9 cellular contexts compared by ENCODE assay signal in the genomic region with DNA sequence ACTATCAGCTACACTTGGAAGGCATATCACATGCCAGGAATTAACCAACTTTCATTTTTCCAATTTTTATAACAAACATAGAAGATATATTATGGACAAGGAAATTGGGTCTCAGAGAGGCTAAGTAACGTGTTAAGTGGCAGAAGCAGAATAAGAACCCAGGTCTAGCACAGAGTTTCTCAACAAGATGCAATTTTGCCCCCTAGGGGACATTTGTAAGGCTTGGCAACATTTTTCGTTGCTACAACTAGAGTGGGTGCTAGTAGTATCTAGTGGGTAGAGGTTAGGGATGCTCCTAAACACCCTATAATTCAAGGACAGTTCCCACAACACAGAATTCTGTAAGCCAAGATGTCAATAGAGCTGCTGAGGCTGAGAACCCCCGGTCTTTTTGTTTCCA.
DNase-seq lines count a peak whose midpoint lies in the region; ATAC-seq, FAIRE-seq and TF ChIP-seq lines count a peak whose summit lies in the region.
"Had no signal": no experiment of that assay in that cellular context is flagged by ENCODE, and none has a peak within 500 bp of the region (broad histone marks: within the 10 kb centered on the region; RNA-seq: fewer than 3 reads in every experiment).

No MANE protein-coding gene starts in this region.

- peaks cover 16% of the 10 kb centered on the region for H3K4me1 Mint-ChIP-seq in progenitor cell of endocrine pancreas (ENCODE audit: low read depth)

- TF ChIP-seq CTCF in body of pancreas (IDR thresholded peaks at IDR 0.05) (no peak), progenitor cell of endocrine pancreas (IDR thresholded peaks at IDR 0.05; ENCODE audit: unreplicated experiment) (peak; percentile 31)

- FAIRE-seq in HTR-8/SVneo (lab: Jason Lieb, UNC) = no peak

- DNase-seq in MV-4-11 (lab: John Stamatoyannopoulos, UW) (peak; percentile 23), body of pancreas (no peak), progenitor cell of endocrine pancreas (ENCODE audit: low spot score, unreplicated experiment) (no peak), HTR-8/SVneo (ENCODE audit: insufficient read length, low spot score) (no peak), caudate nucleus (lab: John Stamatoyannopoulos, UW) (no peak), retina (no peak)
- DNase-seq: activated CD4-positive, alpha-beta T cell treated with anti-CD3 and anti-CD28 coated beads, Interleukin-2, amount 50 U/mL, for 4 hours; stimulated activated naive CD4-positive, alpha-beta T cell treated with Interleukin-2 at 50 U/mL for 16 hours had no signal

- no peak overlapping the region for H3K4me3 Mint-ChIP-seq in progenitor cell of endocrine pancreas (ENCODE audit: low read depth)

- H3K27me3 Mint-ChIP-seq in progenitor cell of endocrine pancreas = no peaks in the 10 kb centered on the region

- no peak overlapping the region for H3K4me3 ChIP-seq in body of pancreas

- peaks cover 10% of the 10 kb centered on the region for H3K4me1 ChIP-seq in body of pancreas

- no peaks in the 10 kb centered on the region for H3K36me3 ChIP-seq in body of pancreas (replicated peaks in 1 of 2; ENCODE audit: insufficient read depth in 1 of 2, low read depth in 2 of 2)

- TF ChIP-seq POLR2A in body of pancreas (IDR thresholded peaks at IDR 0.05) = no peak

- H3K27ac ChIP-seq in body of pancreas (peak overlapping the region in 3 of 4 donors; percentile 40 to 64 (median 48)), caudate nucleus (ENCODE audit: low read depth, low read length) (no peak overlapping the region)

- no peaks in the 10 kb centered on the region for H3K36me3 Mint-ChIP-seq in progenitor cell of endocrine pancreas (ENCODE audit: insufficient read depth)

- H3K9me3 ChIP-seq in body of pancreas = no peaks in the 10 kb centered on the region

- ATAC-seq in GM18519 (IDR thresholded peaks at IDR 0.05; ENCODE audit: low FRiP score, unreplicated experiment) (peak; percentile 46), body of pancreas (no peak)

- H3K9me3 Mint-ChIP-seq in progenitor cell of endocrine pancreas (ENCODE audit: low read depth) = peaks cover 3% of the 10 kb centered on the region

- no peaks in the 10 kb centered on the region for H3K27me3 ChIP-seq in body of pancreas

- WGBS in body of pancreas, 2 donors = 50% methylated on average over 3 of the region's 3 CpGs

- intact Hi-C loops in body of pancreas (cut with DNase I) = no loop called here

- no peak overlapping the region for H3K27ac Mint-ChIP-seq in progenitor cell of endocrine pancreas
